Comparison of ENCODE assay signal across 8 cellular contexts in genomic region chr3:88113311-88114162, GRCh38.
DNase-seq lines count a peak whose midpoint lies in the region; ATAC-seq lines count a peak whose summit lies in the region.

No MANE protein-coding gene starts in this region.

- H3K27me3 Mint-ChIP-seq in central memory CD8-positive, alpha-beta T cell, result no peaks in the 10 kb centered on the region

- H3K36me3 Mint-ChIP-seq in central memory CD8-positive, alpha-beta T cell (ENCODE audit: insufficient read depth), result peaks cover 11% of the 10 kb centered on the region

- H3K27ac Mint-ChIP-seq in central memory CD8-positive, alpha-beta T cell (ENCODE audit: low read depth), result no peak overlapping the region

- peaks cover 16% of the 10 kb centered on the region for H3K4me1 Mint-ChIP-seq in central memory CD8-positive, alpha-beta T cell

- ATAC-seq in GM18519 (IDR thresholded peaks at IDR 0.05; ENCODE audit: low FRiP score, unreplicated experiment) (peak; percentile 90), HG02973 (IDR thresholded peaks at IDR 0.05; ENCODE audit: unreplicated experiment) (peak; percentile 93)
- ATAC-seq in central memory CD8-positive, alpha-beta T cell (replicated peaks; ENCODE audit: extremely low read depth, poor library complexity, severe bottlenecking), result peak; percentile 91

- DNase-seq in AML-193 (lab: John Stamatoyannopoulos, UW), result peak; percentile 75 to 79
- DNase-seq in NCI-H187 treated with DMSO at 0.1 percent for 48 hours (lab: John Stamatoyannopoulos, UW), result peak; percentile 1
- DNase-seq in UCSD-AML1 (lab: John Stamatoyannopoulos, UW; ENCODE audit: unreplicated experiment), result peak; percentile 7
- peak; percentile 16 to 48 for DNase-seq in central memory CD8-positive, alpha-beta T cell (ENCODE audit: low spot score in 2 of 2)
- DNase-seq in left kidney (ENCODE audit: low read depth, low spot score), result peak; percentile 90
- peak; percentile 7 to 48 for DNase-seq in stimulated activated CD4-positive, alpha-beta T cell treated with anti-CD3 and anti-CD28 coated beads, Interleukin-4, amount 100 ng/mL, for 48 hours (ENCODE audit: low read depth in 2 of 2)

- no peaks in the 10 kb centered on the region for H3K9me3 Mint-ChIP-seq in central memory CD8-positive, alpha-beta T cell

- no peak overlapping the region for H3K4me3 Mint-ChIP-seq in central memory CD8-positive, alpha-beta T cell

Comparison
In these comparisons a context has a peak if more than half of its experiments do, and no peak if none do; other contexts are left out.
1. Peak in every context shown above with its lines: DNase-seq and ATAC-seq.
2. DNase-seq: peak in every context shown above with its lines; median percentile 90 in left kidney; 77 in AML-193; 32 in central memory CD8-positive, alpha-beta T cell; 28 in stimulated activated CD4-positive, alpha-beta T cell treated with anti-CD3 and anti-CD28 coated beads, Interleukin-4, amount 100 ng/mL, for 48 hours; 7 in UCSD-AML1; 1 in NCI-H187 treated with DMSO at 0.1 percent for 48 hours.